In genomic region chr17:39838057-39838456, GRCh38 we compare ENCODE assay signal across 25 cellular contexts. TPM values are rescaled to one million over a fixed set of nuclear protein-coding genes. Genes with fewer than 3 reads are reported as not detected.
"Had no signal": no experiment of that assay in that cellular context is flagged by ENCODE, and none has a peak within 500 bp of the region (broad histone marks: within the 10 kb centered on the region; RNA-seq: fewer than 3 reads in every experiment).

No MANE protein-coding gene starts in this region.

- H3K36me3 Mint-ChIP-seq: neural progenitor cell had no signal

- H3K4me3 ChIP-seq: esophagus muscularis mucosa, gastrocnemius medialis, heart right ventricle, mucosa of descending colon, neural progenitor cell, ovary, testis, tibial nerve, upper lobe of right lung, vagina had no signal

- H3K4me1 Mint-ChIP-seq: neural progenitor cell had no signal

- H3K36me3 ChIP-seq: esophagus muscularis mucosa, gastrocnemius medialis, heart right ventricle, neural progenitor cell, ovary, tibial nerve, upper lobe of right lung, vagina had no signal

- H3K27me3 Mint-ChIP-seq: naive thymus-derived CD8-positive, alpha-beta T cell; stimulated activated naive CD8-positive, alpha-beta T cell treated with anti-CD3 and anti-CD28 coated beads, Interleukin-15, Interleukin-2, amounts not matched to agents 100 ng/mL and 50 ng/mL, for 24 hours had no signal

- H3K27ac ChIP-seq: epithelial cell of prostate, esophagus muscularis mucosa, gastrocnemius medialis, heart right ventricle, neural progenitor cell, ovary, testis, tibial nerve, upper lobe of right lung, vagina had no signal

- H3K9me3 ChIP-seq: testis, upper lobe of right lung, vagina had no signal

- DNase-seq: effector memory CD4-positive, alpha-beta T cell; gastrocnemius medialis; heart right ventricle; hypothalamus; kidney glomerular epithelial cell; mucosa of descending colon; naive thymus-derived CD8-positive, alpha-beta T cell; nucleus accumbens; ovary; right cardiac atrium; small intestine; stimulated activated CD4-positive, alpha-beta T cell treated with anti-CD3 and anti-CD28 coated beads, Interleukin-12 subunit alpha, Interleukin-12 subunit beta, amount 100 ng/mL, for 4 hours; testis; upper lobe of right lung had no signal

- H3K27me3 ChIP-seq: neural progenitor cell, ovary, testis, upper lobe of right lung, vagina had no signal

- ATAC-seq: gastrocnemius medialis; heart right ventricle; mucosa of descending colon; naive thymus-derived CD8-positive, alpha-beta T cell; right cardiac atrium; upper lobe of right lung had no signal

- H3K27ac Mint-ChIP-seq: neural progenitor cell; stimulated activated naive CD8-positive, alpha-beta T cell treated with anti-CD3 and anti-CD28 coated beads, Interleukin-15, Interleukin-2, amounts not matched to agents 100 ng/mL and 50 ng/mL, for 24 hours had no signal

- H3K4me3 Mint-ChIP-seq: naive thymus-derived CD8-positive, alpha-beta T cell; neural progenitor cell; stimulated activated naive CD8-positive, alpha-beta T cell treated with anti-CD3 and anti-CD28 coated beads, Interleukin-15, Interleukin-2, amounts not matched to agents 100 ng/mL and 50 ng/mL, for 24 hours had no signal

RNA-seq across cellular contexts. Expression of gene IKZF3, which starts 26.1 kb away (rescaled TPM):
- total RNA-seq: lung microvascular endothelial cell had no signal

RNA-seq across cellular contexts. Expression of gene ZPBP2, which starts 29.9 kb away (rescaled TPM):
- total RNA-seq: esophagus muscularis mucosa, fibroblast of villous mesenchyme, gastrocnemius medialis, heart right ventricle, liver, lung microvascular endothelial cell, mesenteric fat pad, mucosa of descending colon, ovary, posterior vena cava, right cardiac atrium, tibial nerve, upper lobe of right lung, vagina had no signal
